In the genomic region with DNA sequence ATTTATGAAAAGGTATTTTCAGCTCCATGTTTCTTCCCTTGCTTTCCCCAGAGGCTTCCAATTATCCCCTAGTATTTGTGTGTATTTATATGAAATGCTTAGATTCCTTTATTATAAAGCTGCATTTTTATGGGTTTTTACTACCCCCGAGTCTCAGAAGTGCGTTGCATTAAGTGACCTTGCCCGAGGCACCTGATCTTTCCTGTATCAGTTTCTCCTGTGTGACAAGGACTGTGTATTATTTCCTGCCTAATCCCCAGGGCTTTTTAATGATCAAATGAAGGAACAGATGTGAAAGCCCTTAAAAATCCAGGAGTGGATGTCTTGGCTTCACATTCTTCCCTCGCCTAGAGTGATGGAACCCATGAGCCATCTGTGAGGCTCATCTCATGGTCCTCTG, we compare ENCODE assay signal across 29 cellular contexts.
"Had no signal": no experiment of that assay in that cellular context is flagged by ENCODE, and none has a peak within 500 bp of the region (broad histone marks: within the 10 kb centered on the region; RNA-seq: fewer than 3 reads in every experiment).

No MANE protein-coding gene starts in this region.

- H3K27me3 Mint-ChIP-seq: activated CD4-positive, alpha-beta T cell treated with anti-CD3 and anti-CD28 coated beads, Interleukin-2, amount 10 ng/mL, durations not matched to agents 24 days and 14 days; activated CD8-positive, alpha-beta T cell treated with anti-CD3 and anti-CD28 coated beads for 36 hours; activated naive CD8-positive, alpha-beta T cell treated with anti-CD3 and anti-CD28 coated beads for 36 hours; activated T-helper 17 cell treated with anti-CD3 and anti-CD28 coated beads, Interleukin-2, amount 50 U/mL, for 72 hours had no signal

- H3K27ac ChIP-seq: brain microvascular endothelial cell, Peyer's patch, SJSA1 had no signal

- H3K36me3 ChIP-seq: brain microvascular endothelial cell had no signal

- H3K9me3 Mint-ChIP-seq: activated CD4-positive, alpha-beta T cell treated with anti-CD3 and anti-CD28 coated beads, Interleukin-2, amount 10 ng/mL, durations not matched to agents 24 days and 14 days; activated CD8-positive, alpha-beta T cell treated with anti-CD3 and anti-CD28 coated beads for 36 hours; activated naive CD8-positive, alpha-beta T cell treated with anti-CD3 and anti-CD28 coated beads for 36 hours; activated T-cell treated with anti-CD3 and anti-CD28 coated beads, Interleukin-2, amount 50 U/mL, for 72 hours; activated T-helper 17 cell treated with anti-CD3 and anti-CD28 coated beads, Interleukin-2, amount 50 U/mL, for 72 hours; T-helper 1 cell treated with Interleukin-12 subunit alpha and Interleukin-12 subunit beta and Interleukin-4 antibody, amounts not matched to agents 30 μg/mL and 1 μg/mL, for 36 hours; T-helper 2 cell treated with Interferon-gamma antibody and Interleukin-4, amounts not matched to agents 5 μg/mL and 100 μg/mL, for 36 hours had no signal

- H3K9me3 ChIP-seq: Peyer's patch, SJSA1, SK-N-SH had no signal

- H3K4me3 ChIP-seq: Peyer's patch, SJSA1 had no signal

- DNase-seq: activated CD4-positive, alpha-beta T cell treated with anti-CD3 and anti-CD28 coated beads, Interleukin-2, amount 10 ng/mL, durations not matched to agents 24 days and 14 days; activated CD4-positive, alpha-beta T cell treated with anti-CD3 and anti-CD28 coated beads, Interleukin-2, amount 50 U/mL, for 4 hours; activated CD8-positive, alpha-beta T cell treated with anti-CD3 and anti-CD28 coated beads for 36 hours; activated effector memory CD4-positive, alpha-beta T cell treated with anti-CD3 and anti-CD28 coated beads, Interleukin-2, amount 50 U/mL, for 16 hours; activated naive CD4-positive, alpha-beta T cell; activated naive CD4-positive, alpha-beta T cell treated with anti-CD3 and anti-CD28 coated beads, Interleukin-2, amount 50 U/mL, for 16 hours; activated naive CD8-positive, alpha-beta T cell treated with anti-CD3 and anti-CD28 coated beads for 36 hours; activated T-cell treated with anti-CD3 and anti-CD28 coated beads, Interleukin-2, amount 50 U/mL, for 1 hour; activated T-cell treated with anti-CD3 and anti-CD28 coated beads, Interleukin-2, amount 50 U/mL, for 72 hours; amniotic stem cell; aorta; brain microvascular endothelial cell; central memory CD4-positive, alpha-beta T cell; NCI-H1105; NCI-H1417 treated with DMSO at 0.1 percent for 48 hours; NCI-H187 treated with DMSO at 0.1 percent for 48 hours; NCI-H2081; NCI-H345; NCI-H526 treated with DMSO at 0.1 percent for 48 hours; NK-92 treated with Interleukin-12 subunit alpha and Interleukin-12 subunit beta, amount 100 ng/mL, for 24 hours; PC-3; Peyer's patch; RPMI8226; SHP77 treated with DMSO at 0.1 percent for 48 hours; SK-N-SH had no signal

- ATAC-seq: activated CD8-positive, alpha-beta T cell treated with anti-CD3 and anti-CD28 coated beads for 36 hours; activated T-cell treated with anti-CD3 and anti-CD28 coated beads, Interleukin-2, amount 50 U/mL, for 72 hours; activated T-helper 17 cell treated with anti-CD3 and anti-CD28 coated beads, Interleukin-2, amount 50 U/mL, for 72 hours; PC-3 had no signal

- H3K27me3 ChIP-seq: brain microvascular endothelial cell, Peyer's patch, SJSA1 had no signal

- H3K4me1 Mint-ChIP-seq: activated CD4-positive, alpha-beta T cell treated with anti-CD3 and anti-CD28 coated beads, Interleukin-2, amount 10 ng/mL, durations not matched to agents 24 days and 14 days; activated naive CD8-positive, alpha-beta T cell treated with anti-CD3 and anti-CD28 coated beads for 36 hours; activated T-helper 17 cell treated with anti-CD3 and anti-CD28 coated beads, Interleukin-2, amount 50 U/mL, for 72 hours had no signal

- H3K4me3 Mint-ChIP-seq: activated CD4-positive, alpha-beta T cell treated with anti-CD3 and anti-CD28 coated beads, Interleukin-2, amount 10 ng/mL, durations not matched to agents 24 days and 14 days; activated CD8-positive, alpha-beta T cell treated with anti-CD3 and anti-CD28 coated beads for 36 hours; activated naive CD8-positive, alpha-beta T cell treated with anti-CD3 and anti-CD28 coated beads for 36 hours; activated T-cell treated with anti-CD3 and anti-CD28 coated beads, Interleukin-2, amount 50 U/mL, for 72 hours; activated T-helper 17 cell treated with anti-CD3 and anti-CD28 coated beads, Interleukin-2, amount 50 U/mL, for 72 hours; T-helper 1 cell treated with Interleukin-12 subunit alpha and Interleukin-12 subunit beta and Interleukin-4 antibody, amounts not matched to agents 30 μg/mL and 1 μg/mL, for 36 hours; T-helper 2 cell treated with Interferon-gamma antibody and Interleukin-4, amounts not matched to agents 5 μg/mL and 100 μg/mL, for 36 hours had no signal

- H3K4me1 ChIP-seq: Peyer's patch, SJSA1 had no signal

- H3K27ac Mint-ChIP-seq: activated CD4-positive, alpha-beta T cell treated with anti-CD3 and anti-CD28 coated beads, Interleukin-2, amount 10 ng/mL, durations not matched to agents 24 days and 14 days; activated CD8-positive, alpha-beta T cell treated with anti-CD3 and anti-CD28 coated beads for 36 hours; activated naive CD8-positive, alpha-beta T cell treated with anti-CD3 and anti-CD28 coated beads for 36 hours; activated T-cell treated with anti-CD3 and anti-CD28 coated beads, Interleukin-2, amount 50 U/mL, for 72 hours; activated T-helper 17 cell treated with anti-CD3 and anti-CD28 coated beads, Interleukin-2, amount 50 U/mL, for 72 hours; T-helper 1 cell treated with Interleukin-12 subunit alpha and Interleukin-12 subunit beta and Interleukin-4 antibody, amounts not matched to agents 30 μg/mL and 1 μg/mL, for 36 hours; T-helper 2 cell treated with Interferon-gamma antibody and Interleukin-4, amounts not matched to agents 5 μg/mL and 100 μg/mL, for 36 hours had no signal
